ENCODE assay signal across 7 cellular contexts in the genomic region with DNA sequence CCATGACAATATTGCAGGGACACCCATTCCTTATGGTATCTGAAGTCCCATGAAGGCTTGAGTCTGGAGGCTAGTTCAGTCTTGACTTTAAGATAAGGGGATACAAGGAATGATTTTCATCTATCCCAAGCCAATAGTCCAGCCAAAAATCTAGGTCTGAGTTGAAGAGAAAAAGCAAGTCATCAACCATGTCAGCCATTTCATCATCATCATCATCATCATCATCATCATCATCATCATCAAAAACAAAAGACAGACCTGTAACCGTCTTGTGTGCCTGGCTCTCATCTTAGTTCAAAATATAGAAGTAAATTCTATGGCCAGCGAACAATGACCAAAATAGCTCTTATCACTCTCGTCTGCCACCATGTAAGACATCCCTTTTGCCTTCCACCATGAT. TPM values are rescaled to one million over a fixed set of nuclear protein-coding genes. Genes with fewer than 3 reads are reported as not detected.
"Had no signal": no experiment of that assay in that cellular context is flagged by ENCODE, and none has a peak within 500 bp of the region (broad histone marks: within the 10 kb centered on the region; RNA-seq: fewer than 3 reads in every experiment).

No MANE protein-coding gene starts in this region.

RNA-seq across cellular contexts. Expression of a gene that starts 59.5 kb away (rescaled TPM):
- total RNA-seq: GM23248, GM23338, H1, H4, H7, H9, HFFc6 had no signal
- polyA plus RNA-seq: GM23248, H1 had no signal
